Comparison of ENCODE assay signal across 1 cellular context in the genomic region with DNA sequence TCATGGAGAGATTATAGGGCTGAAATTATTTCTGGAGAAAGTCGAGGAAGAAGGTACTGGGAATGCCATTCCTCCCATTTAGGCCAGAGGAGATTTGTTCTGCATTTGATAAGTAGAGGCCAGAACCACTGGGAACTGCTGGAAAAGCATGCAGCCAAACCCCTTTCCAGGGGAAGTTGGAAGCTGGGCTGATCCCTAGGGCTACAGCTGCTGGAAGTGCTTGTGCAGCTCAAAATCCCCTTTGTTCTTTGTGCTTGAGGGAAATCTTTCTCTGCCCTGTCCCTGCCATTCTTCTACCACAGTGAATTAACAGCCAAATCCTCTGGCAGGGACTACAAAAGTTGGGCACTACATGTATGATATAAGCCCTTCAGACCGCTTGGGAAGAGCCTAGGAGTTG.
TF ChIP-seq lines count a peak whose summit lies in the region.

No MANE protein-coding gene starts in this region.

TF ChIP-seq in H1, 55 proteins besides CTCF, POLR2A, EP300 and RAD21 (continued from another document):
- no peak for TF ChIP-seq CHD7 (IDR thresholded peaks at IDR 0.05; ENCODE audit: insufficient replicate concordance, low read length)
- no peak for TF ChIP-seq CBX8 (IDR thresholded peaks at IDR 0.05; ENCODE audit: borderline replicate concordance, low read depth, low read length)
- no peak for TF ChIP-seq ZNF274 (IDR thresholded peaks at IDR 0.05; ENCODE audit: borderline replicate concordance, extremely low read depth, low read length)
- TF ChIP-seq KDM1A (IDR thresholded peaks at IDR 0.05; ENCODE audit: borderline replicate concordance, low read length), result no peak
- no peak for TF ChIP-seq SIRT6 (IDR thresholded peaks at IDR 0.05; ENCODE audit: low read length)
TF ChIP-seq in H1: peak in this region for 0.
